In the genomic region with DNA sequence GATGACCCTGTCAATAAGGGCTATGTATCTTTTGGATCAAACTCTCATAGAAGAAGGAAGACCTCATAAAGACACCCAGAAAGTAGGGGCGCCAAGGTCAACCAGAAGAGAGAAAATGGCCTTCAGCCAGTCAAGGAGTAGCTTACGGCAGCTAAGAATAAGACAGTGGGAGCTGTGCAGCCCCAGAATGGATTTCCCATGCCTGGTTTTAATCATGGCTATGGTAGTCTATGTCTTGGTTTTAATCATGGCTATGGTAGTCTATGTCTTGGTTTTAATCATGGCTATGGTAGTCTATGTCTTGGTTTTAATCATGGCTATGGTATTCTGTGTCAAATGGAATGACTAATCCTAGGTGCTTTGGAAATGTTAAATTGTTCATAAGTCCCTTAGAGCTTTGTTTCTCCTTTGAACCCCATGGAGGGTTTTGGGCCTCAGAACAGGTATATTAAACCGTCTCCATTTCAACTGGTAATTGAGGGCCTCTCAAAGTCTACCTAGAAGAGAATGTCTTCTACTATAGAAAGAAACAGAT, we compare ENCODE assay signal across 20 cellular contexts.
"Had no signal": no experiment of that assay in that cellular context is flagged by ENCODE, and none has a peak within 500 bp of the region (broad histone marks: within the 10 kb centered on the region; RNA-seq: fewer than 3 reads in every experiment).

No MANE protein-coding gene starts in this region.

- H3K27me3 Mint-ChIP-seq: effector memory CD8-positive, alpha-beta T cell; naive thymus-derived CD8-positive, alpha-beta T cell; stimulated activated memory B cell treated with anti-CD40 and anti-IgM and Interleukin-4, amounts not matched to agents 10 μg/mL and 1 μg/mL and 100 μg/mL, for 72 hours; stimulated activated naive CD8-positive, alpha-beta T cell treated with anti-CD3 and anti-CD28 coated beads, Interleukin-15, Interleukin-2, amounts not matched to agents 100 ng/mL and 50 ng/mL, for 24 hours had no signal

- H3K36me3 Mint-ChIP-seq: stimulated activated memory B cell treated with anti-CD40 and anti-IgM and Interleukin-4, amounts not matched to agents 10 μg/mL and 1 μg/mL and 100 μg/mL, for 72 hours had no signal

- H3K4me3 ChIP-seq: esophagus squamous epithelium, lower lobe of right lung, prostate gland, right atrium auricular region, suprapubic skin, transverse colon, vagina had no signal

- DNase-seq: cortex of kidney; effector memory CD8-positive, alpha-beta T cell; erythroblast; esophagus squamous epithelium; hypothalamus; left ventricle myocardium superior; lower lobe of right lung; naive thymus-derived CD8-positive, alpha-beta T cell; nephron progenitor cell; nucleus accumbens; stimulated activated CD4-positive, alpha-beta T cell treated with anti-CD3 and anti-CD28 coated beads, Interleukin-2, amount 100 ng/mL, for 24 hours; stimulated activated CD4-positive, alpha-beta T cell treated with anti-CD3 and anti-CD28 coated beads, Interleukin-4, amount 100 ng/mL, for 24 hours; transverse colon had no signal

- ATAC-seq: effector memory CD8-positive, alpha-beta T cell; left ventricle myocardium superior; lower lobe of right lung; naive thymus-derived CD8-positive, alpha-beta T cell; sciatic nerve; stimulated activated memory B cell treated with anti-CD40 and anti-IgM and Interleukin-4, amounts not matched to agents 10 μg/mL and 1 μg/mL and 100 μg/mL, for 72 hours had no signal

- H3K9me3 Mint-ChIP-seq: effector memory CD8-positive, alpha-beta T cell; nephron progenitor cell; stimulated activated memory B cell treated with anti-CD40 and anti-IgM and Interleukin-4, amounts not matched to agents 10 μg/mL and 1 μg/mL and 100 μg/mL, for 72 hours had no signal

- H3K4me3 Mint-ChIP-seq: effector memory CD8-positive, alpha-beta T cell; nephron progenitor cell; stimulated activated memory B cell treated with anti-CD40 and anti-IgM and Interleukin-4, amounts not matched to agents 10 μg/mL and 1 μg/mL and 100 μg/mL, for 72 hours; stimulated activated naive CD8-positive, alpha-beta T cell treated with anti-CD3 and anti-CD28 coated beads, Interleukin-15, Interleukin-2, amounts not matched to agents 100 ng/mL and 50 ng/mL, for 24 hours had no signal

- H3K27ac Mint-ChIP-seq: effector memory CD8-positive, alpha-beta T cell; naive thymus-derived CD8-positive, alpha-beta T cell; nephron progenitor cell; stimulated activated memory B cell treated with anti-CD40 and anti-IgM and Interleukin-4, amounts not matched to agents 10 μg/mL and 1 μg/mL and 100 μg/mL, for 72 hours; stimulated activated naive CD8-positive, alpha-beta T cell treated with anti-CD3 and anti-CD28 coated beads, Interleukin-15, Interleukin-2, amounts not matched to agents 100 ng/mL and 50 ng/mL, for 24 hours had no signal
